ENCODE assay signal across 9 cellular contexts in genomic region chr6:32186496-32186840, GRCh38. TPM values are rescaled to one million over a fixed set of nuclear protein-coding genes. Genes with fewer than 3 reads are reported as not detected.
DNase-seq lines count a peak whose midpoint lies in the region; ATAC-seq and TF ChIP-seq lines count a peak whose summit lies in the region.
"Had no signal": no experiment of that assay in that cellular context is flagged by ENCODE, and none has a peak within 500 bp of the region (broad histone marks: within the 10 kb centered on the region; RNA-seq: fewer than 3 reads in every experiment).

No MANE protein-coding gene starts in this region.

- intact Hi-C loops in posterior vena cava (cut with DNase I) = no loop called here

- H3K27ac Mint-ChIP-seq in effector memory CD8-positive, alpha-beta T cell = peak overlapping the region; percentile 95 to 96

- no peaks in the 10 kb centered on the region for H3K9me2 ChIP-seq in OCI-LY1 (ENCODE audit: low read depth, low read length)

- H3K9ac ChIP-seq in BLaER1 treated with 17β-estradiol and CSF1 and Interleukin-3, amounts not matched to agents 10 nM and 100 nM = peak overlapping the region; percentile 5 to 96 (median 56); a peak in 19 of 22 replicates
- no peak overlapping the region for H3K9ac ChIP-seq in OCI-LY1 (ENCODE audit: low read length)

- H3K36me3 ChIP-seq in BLaER1 treated with 17β-estradiol and CSF1 and Interleukin-3, amounts not matched to agents 10 nM and 100 nM = peaks cover 49 to 63% (median 58%) of the 10 kb centered on the region in 11 experiments
- H3K36me3 ChIP-seq in OCI-LY1 (ENCODE audit: insufficient read depth, low read length) = peaks cover 42% of the 10 kb centered on the region; the same call in 1 of the 2 replicates

- no peak for ATAC-seq in effector memory CD8-positive, alpha-beta T cell (replicated peaks)
- ATAC-seq in activated CD4-positive, CD25-positive, alpha-beta regulatory T cell treated with anti-CD3 and anti-CD28 coated beads, Interleukin-2, amount 50 U/mL, for 24 hours = no peak

- H3K27me3 Mint-ChIP-seq in effector memory CD8-positive, alpha-beta T cell = no peaks in the 10 kb centered on the region

- no peaks in the 10 kb centered on the region for H3K9me3 ChIP-seq in BLaER1 treated with 17β-estradiol and CSF1 and Interleukin-3, amounts not matched to agents 10 nM and 100 nM (replicated peaks in 1 of 11)
- H3K9me3 ChIP-seq in OCI-LY1 (ENCODE audit: low read length) = no peaks in the 10 kb centered on the region

- H3K4me2 ChIP-seq in BLaER1 treated with 17β-estradiol and CSF1 and Interleukin-3, amounts not matched to agents 10 nM and 100 nM = peak overlapping the region; percentile 91 to 100 (median 98)
- H3K4me2 ChIP-seq in OCI-LY1 (ENCODE audit: low read length) = no peak overlapping the region

- H3K9me3 Mint-ChIP-seq in effector memory CD8-positive, alpha-beta T cell = no peaks in the 10 kb centered on the region

- H3K4me1 Mint-ChIP-seq in effector memory CD8-positive, alpha-beta T cell (ENCODE audit: low read depth in 2 of 2) = peaks cover 45 to 47% of the 10 kb centered on the region in 2 donors

- DNase-seq in effector memory CD8-positive, alpha-beta T cell = no peak
- DNase-seq in posterior vena cava (ENCODE audit: low spot score) = peak; percentile 61
- no peak for DNase-seq in NAMALWA (ENCODE audit: low spot score)
- DNase-seq in hepatic stellate cell (ENCODE audit: low spot score) = no peak
- no peak for DNase-seq in EL
- DNase-seq: stimulated activated naive CD4-positive, alpha-beta T cell treated with Interleukin-2 at 50 U/mL for 16 hours had no signal

- peak overlapping the region in 5 of 10 experiments; percentile 48 to 91 (median 83); a peak in 9 of 20 replicates for H3K4me3 ChIP-seq in BLaER1 treated with 17β-estradiol and CSF1 and Interleukin-3, amounts not matched to agents 10 nM and 100 nM
- H3K4me3 ChIP-seq in OCI-LY1 (ENCODE audit: low read depth, low read length, poor library complexity, severe bottlenecking) = no peak overlapping the region

- peak overlapping the region; percentile 15 to 51 for H3K4me3 Mint-ChIP-seq in effector memory CD8-positive, alpha-beta T cell

- peaks cover 68% of the 10 kb centered on the region for H3K36me3 Mint-ChIP-seq in effector memory CD8-positive, alpha-beta T cell (ENCODE audit: insufficient read depth)

- H3F3A ChIP-seq in OCI-LY1 (ENCODE audit: insufficient read depth, low read length) = no peaks in the 10 kb centered on the region

- TF ChIP-seq CTCF in OCI-LY1 (IDR thresholded peaks at IDR 0.05; ENCODE audit: low read length) = no peak

- H4K20me1 ChIP-seq in BLaER1 treated with 17β-estradiol and CSF1 and Interleukin-3, amounts not matched to agents 10 nM and 100 nM = peaks cover 0 to 37% (median 7%) of the 10 kb centered on the region in 11 experiments; a peak in 9 of 22 replicates
- H4K20me1 ChIP-seq in OCI-LY1 (ENCODE audit: insufficient read depth, low read length) = no peaks in the 10 kb centered on the region

- H2AFZ ChIP-seq in OCI-LY1 (ENCODE audit: low read length) = no peak overlapping the region

- H3K27ac ChIP-seq in BLaER1 treated with 17β-estradiol and CSF1 and Interleukin-3, amounts not matched to agents 10 nM and 100 nM = peak overlapping the region in 10 of 11 experiments; percentile 2 to 55 (median 38); a peak in 15 of 22 replicates
- peak overlapping the region; percentile 15 for H3K27ac ChIP-seq in OCI-LY1 (ENCODE audit: low read depth, low read length, poor library complexity, severe bottlenecking)

- peaks cover 45 to 72% (median 56%) of the 10 kb centered on the region in 10 experiments for H3K4me1 ChIP-seq in BLaER1 treated with 17β-estradiol and CSF1 and Interleukin-3, amounts not matched to agents 10 nM and 100 nM
- H3K4me1 ChIP-seq in OCI-LY1 (ENCODE audit: insufficient read depth, low read length, severe bottlenecking) = peaks cover 24% of the 10 kb centered on the region

- no peaks in the 10 kb centered on the region for H3K79me2 ChIP-seq in OCI-LY1 (ENCODE audit: insufficient read depth, low read length)

- no peaks in the 10 kb centered on the region for H3K27me3 ChIP-seq in BLaER1 treated with 17β-estradiol and CSF1 and Interleukin-3, amounts not matched to agents 10 nM and 100 nM
- H3K27me3 ChIP-seq in OCI-LY1 (ENCODE audit: insufficient read depth, low read length) = no peaks in the 10 kb centered on the region

RNA-seq across cellular contexts. Expression of gene AGER, which starts 2.4 kb away (rescaled TPM):
- 1 to 10 TPM; 4.6 to 7.3 TPM for total RNA-seq in posterior vena cava

RNA-seq across cellular contexts. Expression of gene PBX2, which starts 3.5 kb away (rescaled TPM):
- total RNA-seq in posterior vena cava = 10 to 100 TPM; 49.4 to 53.1 TPM

RNA-seq across cellular contexts. Expression of gene GPSM3, which starts 6.0 kb away (rescaled TPM):
- 10 to 100 TPM; 15.4 to 22.1 TPM for total RNA-seq in posterior vena cava

RNA-seq across cellular contexts. Expression of gene RNF5, which starts 8.3 kb away (rescaled TPM):
- total RNA-seq in posterior vena cava = 10 to 100 TPM; 43.2 to 46.7 TPM

RNA-seq across cellular contexts. Expression of gene AGPAT1, which starts 10.6 kb away (rescaled TPM):
- total RNA-seq in posterior vena cava = 10 to 100 TPM; 42.0 to 53.3 TPM
